Comparison of ENCODE assay signal across 20 cellular contexts in the genomic region with DNA sequence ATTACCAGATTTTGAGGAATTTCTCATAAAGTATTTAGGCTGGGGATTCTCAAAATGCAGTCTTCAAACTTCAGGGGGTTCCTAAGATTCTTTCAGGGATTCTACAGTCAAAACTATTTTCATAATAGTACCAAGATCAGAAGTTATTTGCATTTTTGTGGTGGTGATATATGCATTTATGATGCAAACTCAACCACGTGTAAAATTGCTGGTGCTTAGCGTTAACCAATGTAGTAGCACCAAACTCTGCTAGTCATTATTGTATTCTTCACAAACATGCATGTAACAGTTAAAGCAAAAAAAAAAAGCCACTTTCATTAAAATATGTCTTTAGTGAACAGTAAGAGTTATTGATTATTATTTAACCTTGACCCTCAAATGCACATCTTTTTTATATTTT.
DNase-seq lines count a peak whose midpoint lies in the region; ATAC-seq lines count a peak whose summit lies in the region.
"Had no signal": no experiment of that assay in that cellular context is flagged by ENCODE, and none has a peak within 500 bp of the region (broad histone marks: within the 10 kb centered on the region; RNA-seq: fewer than 3 reads in every experiment).

No MANE protein-coding gene starts in this region.

- peaks cover 0 to 9% of the 10 kb centered on the region in 2 donors for H3K9me3 Mint-ChIP-seq in stimulated activated naive CD8-positive, alpha-beta T cell treated with anti-CD3 and anti-CD28 coated beads, Interleukin-15, amount 100 ng/mL, for 72 hours
- H3K9me3 Mint-ChIP-seq: CD4-positive, alpha-beta T cell had no signal

- no peak overlapping the region for H3K4me3 Mint-ChIP-seq in stimulated activated naive CD8-positive, alpha-beta T cell treated with anti-CD3 and anti-CD28 coated beads, Interleukin-15, amount 100 ng/mL, for 72 hours
- H3K4me3 Mint-ChIP-seq: CD4-positive, alpha-beta T cell; T-cell had no signal

- H3K27me3 Mint-ChIP-seq in stimulated activated naive CD8-positive, alpha-beta T cell treated with anti-CD3 and anti-CD28 coated beads, Interleukin-15, amount 100 ng/mL, for 72 hours = no peaks in the 10 kb centered on the region
- H3K27me3 Mint-ChIP-seq: CD4-positive, alpha-beta T cell had no signal

- peak; percentile 91 for ATAC-seq in stimulated activated naive CD8-positive, alpha-beta T cell treated with anti-CD3 and anti-CD28 coated beads, Interleukin-15, amount 100 ng/mL, for 72 hours
- no peak for ATAC-seq in stimulated activated naive CD8-positive, alpha-beta T cell treated with anti-CD3 and anti-CD28 coated beads, Interleukin-15, Interleukin-2, amounts not matched to agents 100 U/mL and 50 U/mL, for 24 hours
- ATAC-seq in HG02938 (IDR thresholded peaks at IDR 0.05; ENCODE audit: unreplicated experiment) = peak; percentile 36
- ATAC-seq: HCT116, T-cell had no signal

- H3K27ac Mint-ChIP-seq in stimulated activated naive CD8-positive, alpha-beta T cell treated with anti-CD3 and anti-CD28 coated beads, Interleukin-15, amount 100 ng/mL, for 72 hours = no peak overlapping the region
- H3K27ac Mint-ChIP-seq: CD4-positive, alpha-beta T cell; T-cell had no signal

- H3K4me1 Mint-ChIP-seq in stimulated activated naive CD8-positive, alpha-beta T cell treated with anti-CD3 and anti-CD28 coated beads, Interleukin-15, amount 100 ng/mL, for 72 hours = peaks cover 4% of the 10 kb centered on the region

- DNase-seq in stimulated activated naive CD8-positive, alpha-beta T cell treated with anti-CD3 and anti-CD28 coated beads, Interleukin-15, amount 100 ng/mL, for 72 hours = peak in 1 of 2 donors; percentile 11
- DNase-seq in stimulated activated naive CD8-positive, alpha-beta T cell treated with anti-CD3 and anti-CD28 coated beads, Interleukin-15, Interleukin-2, amounts not matched to agents 100 U/mL and 50 U/mL, for 24 hours = no peak
- peak; percentile 5 for DNase-seq in NCI-H1048 (lab: John Stamatoyannopoulos, UW)
- no peak for DNase-seq in activated T-cell treated with anti-CD3 and anti-CD28 coated beads for 4 hours
- no peak for DNase-seq in NCI-H2081 treated with DMSO at 0.1 percent for 48 hours (lab: John Stamatoyannopoulos, UW)
- no peak for DNase-seq in effector CD4-positive, alpha-beta T cell
- DNase-seq: CD4-positive, alpha-beta T cell; COR-L47; DMS79; Karpas-422; NCI-H1417 treated with DMSO at 0.1 percent for 48 hours; NCI-H187; NCI-H2107; NCI-H446 treated with DMSO at 0.1 percent for 48 hours; NCI-H526 treated with DMSO at 0.1 percent for 48 hours; SHP77 treated with DMSO at 0.1 percent for 48 hours; SK-N-SH; T-cell had no signal
